In the genomic region with DNA sequence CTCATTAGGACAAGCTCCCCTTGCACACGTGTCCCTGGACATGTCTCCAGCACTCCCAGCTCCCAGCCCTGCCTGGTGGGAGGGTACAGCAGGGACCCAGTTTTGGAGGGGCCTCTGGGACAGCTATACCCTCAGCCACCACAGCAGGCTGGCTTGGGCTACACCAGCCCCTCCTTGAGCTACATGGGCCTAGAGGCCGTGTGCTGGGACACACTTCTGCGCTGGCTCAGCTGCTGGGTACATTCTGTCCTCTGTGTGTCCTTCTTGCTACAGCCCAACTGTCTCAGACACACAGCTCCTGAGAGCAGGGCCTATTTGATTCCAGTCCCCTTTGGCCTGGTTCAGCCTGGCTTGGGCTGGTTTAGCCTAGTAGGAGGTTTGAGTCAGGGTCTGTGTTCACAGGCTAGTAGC, we compare ENCODE assay signal across 10 cellular contexts. TPM values are rescaled to one million over a fixed set of nuclear protein-coding genes. Genes with fewer than 3 reads are reported as not detected.
DNase-seq lines count a peak whose midpoint lies in the region; ATAC-seq and TF ChIP-seq lines count a peak whose summit lies in the region.
"Had no signal": no experiment of that assay in that cellular context is flagged by ENCODE, and none has a peak within 500 bp of the region (broad histone marks: within the 10 kb centered on the region; RNA-seq: fewer than 3 reads in every experiment).

No MANE protein-coding gene starts in this region.

- H3K56ac ChIP-seq in H9 (ENCODE audit: insufficient read length, low read depth, low read length): no peak overlapping the region

- no peak overlapping the region for H2BK120ac ChIP-seq in H9 (ENCODE audit: low read depth, low read length, poor library complexity, severe bottlenecking)

- H3K79me2 ChIP-seq in HCT116 (ENCODE audit: insufficient read depth, low read length): no peaks in the 10 kb centered on the region
- no peaks in the 10 kb centered on the region for H3K79me2 ChIP-seq in smooth muscle cell (ENCODE audit: low read depth)
- no peaks in the 10 kb centered on the region for H3K79me2 ChIP-seq in H9 (ENCODE audit: insufficient read depth, low read length)

- no peaks in the 10 kb centered on the region for H3K9me3 ChIP-seq in HCT116 (ENCODE audit: control insufficient read depth in 1 of 2, insufficient read depth in 1 of 2, low read depth in 1 of 2, low read length in 2 of 2)
- no peaks in the 10 kb centered on the region for H3K9me3 ChIP-seq in right lobe of liver
- no peaks in the 10 kb centered on the region for H3K9me3 ChIP-seq in smooth muscle cell (replicated peaks; ENCODE audit: low read depth)
- no peaks in the 10 kb centered on the region for H3K9me3 ChIP-seq in H9 (ENCODE audit: control insufficient read depth, low read depth, low read length)

- H3K4me2 ChIP-seq in HCT116 (ENCODE audit: low read length) (no peak overlapping the region), smooth muscle cell (peak overlapping the region; percentile 36), H9 (ENCODE audit: insufficient read depth, insufficient read length, low read length) (no peak overlapping the region)

- RAD21 ChIA-PET in HCT116 (lab: Charles Lee; ENCODE audit: low non-redundant PET in 1 of 2, low total read pairs in 2 of 2, uncharacterized antibody in 2 of 2, unreplicated experiment in 2 of 2): no interaction called here

- H3K36me3 Mint-ChIP-seq in H9 (ENCODE audit: insufficient read depth in 1 of 3, low read depth in 3 of 3): peaks cover 0 to 14% (median 6%) of the 10 kb centered on the region in 3 experiments; a peak in 5 of 7 replicates

- no peak overlapping the region for H2BK20ac ChIP-seq in H9 (ENCODE audit: low read depth, low read length, poor library complexity, severe bottlenecking)

- no peak overlapping the region for H2BK5ac ChIP-seq in H9 (ENCODE audit: insufficient read length, low read length)

- H2AFZ ChIP-seq in HCT116 (ENCODE audit: low read depth, low read length, poor library complexity, severe bottlenecking) (no peak overlapping the region), smooth muscle cell (ENCODE audit: low read depth) (no peak overlapping the region), H9 (ENCODE audit: low read length) (no peak overlapping the region)

- no peaks in the 10 kb centered on the region for H3K9me2 ChIP-seq in HCT116 (ENCODE audit: insufficient read depth)

- ATAC-seq in HCT116: no peak
- peak; percentile 12 to 51 (median 31) for ATAC-seq in right lobe of liver
- no peak for ATAC-seq in HG03039 (IDR thresholded peaks at IDR 0.05; ENCODE audit: unreplicated experiment)
- no peak for ATAC-seq in HG03460 (IDR thresholded peaks at IDR 0.05; ENCODE audit: unreplicated experiment)
- ATAC-seq: CD8-positive, alpha-beta T cell; naive thymus-derived CD8-positive, alpha-beta T cell had no signal

- no peak overlapping the region for H3K23ac ChIP-seq in H9 (ENCODE audit: insufficient read length, low read depth, low read length)

- H3K14ac ChIP-seq in H9 (ENCODE audit: insufficient read depth, low read length): no peak overlapping the region

- no peaks in the 10 kb centered on the region for H4K20me1 ChIP-seq in HCT116 (ENCODE audit: insufficient read depth)
- peaks cover 28% of the 10 kb centered on the region for H4K20me1 ChIP-seq in smooth muscle cell (ENCODE audit: low read depth)
- H4K20me1 ChIP-seq in H9 (ENCODE audit: control insufficient read depth, insufficient read depth, insufficient read length): no peaks in the 10 kb centered on the region

- no peak overlapping the region for H3K4ac ChIP-seq in H9 (ENCODE audit: low read depth, low read length)

- H3K4me1 ChIP-seq in HCT116 (ENCODE audit: control insufficient read depth in 1 of 2, insufficient read depth in 2 of 2, low read length in 2 of 2) (peaks cover 19 to 22% of the 10 kb centered on the region in 2 experiments), right lobe of liver (no peaks in the 10 kb centered on the region), smooth muscle cell (ENCODE audit: low read depth) (peaks cover 24% of the 10 kb centered on the region), H9 (ENCODE audit: insufficient read depth, low read length) (peaks cover 3% of the 10 kb centered on the region; the same call in 1 of the 2 replicates)

- peaks cover 14% of the 10 kb centered on the region for H3F3A ChIP-seq in smooth muscle cell (ENCODE audit: low read depth)

- H3K27me3 ChIP-seq in HCT116 (ENCODE audit: insufficient read depth, low read length) (no peaks in the 10 kb centered on the region), right lobe of liver (no peaks in the 10 kb centered on the region), smooth muscle cell (ENCODE audit: low read depth) (no peaks in the 10 kb centered on the region), H9 (ENCODE audit: insufficient read depth, low read length) (no peaks in the 10 kb centered on the region)

- no peak for TF ChIP-seq CTCF in HCT116 (IDR thresholded peaks at IDR 0.05 in 2 of 3, conservative IDR thresholded peaks at IDR 0.05 in 1 of 3; ENCODE audit: borderline replicate concordance in 1 of 3, insufficient read depth in 1 of 3, low read depth in 2 of 3, low read length in 2 of 3)
- no peak for TF ChIP-seq CTCF in coronary artery (IDR thresholded peaks at IDR 0.05)
- TF ChIP-seq CTCF in right lobe of liver (IDR thresholded peaks at IDR 0.05): no peak
- TF ChIP-seq CTCF in smooth muscle cell (IDR thresholded peaks at IDR 0.05; ENCODE audit: borderline replicate concordance, insufficient read depth, poor library complexity, severe bottlenecking): no peak
- TF ChIP-seq CTCF in H9 (conservative IDR thresholded peaks at IDR 0.05): no peak

- no peak overlapping the region for H3T11ph ChIP-seq in H9 (ENCODE audit: low read length)

- H3K79me1 ChIP-seq in H9 (ENCODE audit: insufficient read depth, low read depth, low read length, poor library complexity, severe bottlenecking): no peaks in the 10 kb centered on the region

- no peak overlapping the region for H4K5ac ChIP-seq in H9 (ENCODE audit: insufficient read length, low read depth, low read length)

- TF ChIP-seq POLR2A in HCT116 (IDR thresholded peaks at IDR 0.05; ENCODE audit: borderline replicate concordance, extremely low read depth, insufficient read depth, insufficient read length) (no peak), right lobe of liver (IDR thresholded peaks at IDR 0.05) (no peak)

- H3K27me3 Mint-ChIP-seq in H9 (ENCODE audit: low read depth): no peaks in the 10 kb centered on the region; the same call in 1 of the 2 replicates
- H3K27me3 Mint-ChIP-seq: naive thymus-derived CD8-positive, alpha-beta T cell had no signal

- DNase-seq in HCT116 (ENCODE audit: low read depth, low spot score): no peak
- no peak for DNase-seq in coronary artery (ENCODE audit: low spot score)
- DNase-seq in right lobe of liver: no peak
- no peak for DNase-seq in smooth muscle cell (lab: John Stamatoyannopoulos, UW; ENCODE audit: unreplicated experiment)
- no peak for DNase-seq in H9
- DNase-seq in NCI-H524 treated with DMSO at 0.1 percent for 48 hours (lab: John Stamatoyannopoulos, UW): no peak
- DNase-seq: CD8-positive, alpha-beta T cell; naive thymus-derived CD8-positive, alpha-beta T cell had no signal

- H3K18ac ChIP-seq in H9 (ENCODE audit: insufficient read length, low read depth, low read length): no peak overlapping the region

- H3K27ac ChIP-seq in HCT116 (ENCODE audit: low read depth, low read length): peak overlapping the region; percentile 36; the same call in 1 of the 2 replicates
- peak overlapping the region; percentile 68 to 91 for H3K27ac ChIP-seq in coronary artery
- peak overlapping the region in 2 of 3 donors; percentile 4 to 36 for H3K27ac ChIP-seq in right lobe of liver
- H3K27ac ChIP-seq in smooth muscle cell (ENCODE audit: low read depth): peak overlapping the region; percentile 70
- H3K27ac ChIP-seq in H9 (ENCODE audit: insufficient read length, low read depth, low read length): no peak overlapping the region

- no peak overlapping the region for H4K8ac ChIP-seq in H9 (replicated peaks; ENCODE audit: insufficient read length, low read depth, low read length)

- H2AK5ac ChIP-seq in H9 (ENCODE audit: insufficient read length, low read length): no peak overlapping the region

- no TSS peak for BruUV-seq in HCT116 (replicated peaks; lab: Mats Ljungman, UMichigan)

- no peaks in the 10 kb centered on the region for H3K23me2 ChIP-seq in H9 (ENCODE audit: insufficient read length, low read depth, low read length, poor library complexity, severe bottlenecking)

- peak overlapping the region in 1 of 3 experiments; percentile 40; a peak in 1 of 7 replicates for H3K27ac Mint-ChIP-seq in H9
- H3K27ac Mint-ChIP-seq: CD8-positive, alpha-beta T cell had no signal

- no peak overlapping the region for H3K4me3 Mint-ChIP-seq in H9
- H3K4me3 Mint-ChIP-seq: CD8-positive, alpha-beta T cell; naive thymus-derived CD8-positive, alpha-beta T cell had no signal

- peaks cover 17 to 44% of the 10 kb centered on the region in 2 experiments for H3K4me1 Mint-ChIP-seq in H9

- POLR2A ChIA-PET in HCT116 (lab: Charles Lee): no interaction called here

- H2BK15ac ChIP-seq in H9 (ENCODE audit: low read depth, low read length): no peak overlapping the region

- H3K9me3 Mint-ChIP-seq in H9: no peaks in the 10 kb centered on the region
- H3K9me3 Mint-ChIP-seq: CD8-positive, alpha-beta T cell; naive thymus-derived CD8-positive, alpha-beta T cell had no signal

- H3K36me3 ChIP-seq in HCT116 (ENCODE audit: control insufficient read depth in 1 of 2, insufficient read depth in 2 of 2, low read length in 2 of 2) (0 out of 4 replicates have a peak, but pooled peaks cover 0 to 5% of the 10 kb centered on the region in 2 experiments), right lobe of liver (no peaks in the 10 kb centered on the region), smooth muscle cell (ENCODE audit: low read depth) (no peaks in the 10 kb centered on the region)

- intact Hi-C loops in HCT116 (cut with micrococcal nuclease): loop anchor here (5.0 kb wide), 1 partner anchor 148 kb away; no protein-coding TSS in a partner anchor
- intact Hi-C loops in right lobe of liver (cut with DNase I): no loop called here

- H3K9ac ChIP-seq in HCT116 (ENCODE audit: low read length): no peak overlapping the region
- no peak overlapping the region for H3K9ac ChIP-seq in smooth muscle cell (ENCODE audit: low read depth)
- H3K9ac ChIP-seq in H9 (ENCODE audit: extremely low read depth, insufficient read length, low read length): no peak overlapping the region

- H4K91ac ChIP-seq in H9 (ENCODE audit: insufficient read length, low read depth, low read length): no peak overlapping the region

- WGBS in right lobe of liver (ENCODE audit: insufficient coverage, low coverage, low lambda C conversion rate, missing lambda C conversion rate): no CpG with 5 or more reads among the region's 3 CpGs
- WGBS in smooth muscle cell (ENCODE audit: low lambda C conversion rate): 62% methylated on average over 3 of the region's 3 CpGs
- no CpG with 5 or more reads among the region's 3 CpGs for WGBS in H9 (ENCODE audit: extremely low coverage, insufficient read length, low lambda C conversion rate)

- TF ChIP-seq RAD21 in HCT116 (IDR thresholded peaks at IDR 0.05; ENCODE audit: low read depth): no peak

- H3K4me3 ChIP-seq in HCT116 (replicated peaks in 1 of 2; ENCODE audit: low read depth in 1 of 2, low read length in 2 of 2): no peak overlapping the region
- no peak overlapping the region for H3K4me3 ChIP-seq in coronary artery
- no peak overlapping the region for H3K4me3 ChIP-seq in right lobe of liver
- no peak overlapping the region for H3K4me3 ChIP-seq in smooth muscle cell

- CTCF ChIA-PET in HCT116 (lab: Charles Lee): no interaction called here

- H2BK12ac ChIP-seq in H9 (ENCODE audit: insufficient read length, low read depth, low read length): no peak overlapping the region

RNA-seq across cellular contexts. Expression of a gene that starts 26.7 kb away (rescaled TPM):
- total RNA-seq in HCT116 (2021; ENCODE audit: unreplicated experiment) (27.8 TPM), right lobe of liver (10 to 100 TPM; 16.2 to 27.8 (median 23.3) TPM), smooth muscle cell (17.9 and 22.7 TPM in 2 replicates), H9 (2021) (54.7 and 55.3 TPM in 2 replicates)
- polyA plus RNA-seq in HCT116 (2012): 23.6 and 24.0 TPM in 2 replicates
- polyA plus RNA-seq in smooth muscle cell: 34.8 and 45.0 TPM in 2 replicates

Comparison
In these comparisons a context has a peak if more than half of its experiments do, and no peak if none do; other contexts are left out.
1. ATAC-seq: peak in right lobe of liver (4 of 4); none in HCT116 (single experiment), HG03039 (single experiment) and HG03460 (single experiment).